Comparison of ENCODE assay signal across 1 cellular context in the genomic region with DNA sequence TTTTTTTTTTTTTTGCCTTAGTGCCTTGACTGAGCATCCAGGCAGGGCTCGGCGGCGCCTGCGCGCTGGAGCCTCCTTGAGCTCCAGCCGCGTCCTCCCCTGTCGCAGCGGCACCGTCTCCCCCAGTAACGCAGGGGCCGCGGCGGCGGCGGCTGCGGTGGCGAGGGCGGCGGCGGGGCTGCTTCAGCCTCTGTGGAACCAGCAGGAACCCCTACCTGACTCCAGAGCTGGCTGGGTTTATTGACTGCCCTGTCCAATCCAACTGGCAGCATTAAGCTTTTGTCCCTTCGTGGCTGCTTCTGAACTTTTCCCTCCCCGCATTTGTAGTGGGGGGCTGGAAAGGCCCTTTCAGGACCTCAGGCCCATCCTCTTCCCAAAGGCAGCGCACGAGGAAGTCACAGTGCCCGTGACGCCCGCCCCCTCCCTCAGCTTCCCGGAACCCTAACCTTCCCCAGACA.
TF ChIP-seq lines count a peak whose summit lies in the region.

A gene with protein sequence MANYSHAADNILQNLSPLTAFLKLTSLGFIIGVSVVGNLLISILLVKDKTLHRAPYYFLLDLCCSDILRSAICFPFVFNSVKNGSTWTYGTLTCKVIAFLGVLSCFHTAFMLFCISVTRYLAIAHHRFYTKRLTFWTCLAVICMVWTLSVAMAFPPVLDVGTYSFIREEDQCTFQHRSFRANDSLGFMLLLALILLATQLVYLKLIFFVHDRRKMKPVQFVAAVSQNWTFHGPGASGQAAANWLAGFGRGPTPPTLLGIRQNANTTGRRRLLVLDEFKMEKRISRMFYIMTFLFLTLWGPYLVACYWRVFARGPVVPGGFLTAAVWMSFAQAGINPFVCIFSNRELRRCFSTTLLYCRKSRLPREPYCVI (minus strand): TSS at position 397 of the 458 bp plus-strand sequence. CDS start 2,106 bp downstream, outside the sequence.

TF ChIP-seq in WTC11, 78 proteins besides CTCF, POLR2A, EP300 and RAD21 (continued from another document):
- TF ChIP-seq KAT7 (CRISPR knock-in tag; IDR thresholded peaks at IDR 0.05; ENCODE audit: borderline replicate concordance) = no peak
